16 cellular contexts compared by ENCODE assay signal in genomic region chr10:69475433-69475830, GRCh38. TPM values are rescaled to one million over a fixed set of nuclear protein-coding genes. Genes with fewer than 3 reads are reported as not detected.
A peak's percentile ranks its signal among the peaks of the same experiment; 100 is the strongest.
DNase-seq lines count a peak whose midpoint lies in the region; ATAC-seq and TF ChIP-seq lines count a peak whose summit lies in the region.
"Had no signal": no experiment of that assay in that cellular context is flagged by ENCODE, and none has a peak within 500 bp of the region (broad histone marks: within the 10 kb centered on the region; RNA-seq: fewer than 3 reads in every experiment).

No MANE protein-coding gene starts in this region.

- CTCF ChIA-PET in Caco-2 (lab: Charles Lee) = no interaction called here

- no peak overlapping the region for H3K4me3 Mint-ChIP-seq in mesothelial cell of epicardium
- no peak overlapping the region for H3K4me3 Mint-ChIP-seq in Caco-2 (ENCODE audit: unreplicated experiment)
- H3K4me3 Mint-ChIP-seq: IgD-negative memory B cell had no signal

- H3K9ac ChIP-seq in colonic mucosa (ENCODE audit: low read depth in 2 of 2, low read length in 2 of 2) = no peak overlapping the region
- H3K9ac ChIP-seq: BLaER1 had no signal

- H3K4me1 ChIP-seq in colonic mucosa (peaks cover 8% of the 10 kb centered on the region), Caco-2 (no peaks in the 10 kb centered on the region)

- H3K36me3 Mint-ChIP-seq in mesothelial cell of epicardium (no peaks in the 10 kb centered on the region), Caco-2 (ENCODE audit: insufficient read depth, unreplicated experiment) (peaks cover 6% of the 10 kb centered on the region)
- H3K36me3 Mint-ChIP-seq: IgD-negative memory B cell had no signal

- DNase-seq in GM04503 (ENCODE audit: low read depth) (peak; percentile 22), colonic mucosa (no peak), mesothelial cell of epicardium (ENCODE audit: low spot score in 2 of 2, unreplicated experiment in 2 of 2) (no peak), stromal cell of bone marrow (ENCODE audit: low read depth) (peak; percentile 24), Caco-2 (no peak), NCI-H2081 (lab: John Stamatoyannopoulos, UW) (no peak), GOT3 (lab: John Stamatoyannopoulos, UW) (no peak)
- DNase-seq: activated CD4-positive, alpha-beta T cell treated with anti-CD3 and anti-CD28 coated beads for 4 hours; activated T-cell treated with anti-CD3 and anti-CD28 coated beads, Interleukin-2, amount 50 U/mL, for 1 hour; left colon; NCI-H524; T-helper 2 cell had no signal

- no peak for ATAC-seq in HG03469 (IDR thresholded peaks at IDR 0.05; ENCODE audit: unreplicated experiment)

- H3K9me3 Mint-ChIP-seq in mesothelial cell of epicardium (no peaks in the 10 kb centered on the region), Caco-2 (ENCODE audit: unreplicated experiment) (no peaks in the 10 kb centered on the region)
- H3K9me3 Mint-ChIP-seq: IgD-negative memory B cell had no signal

- peak overlapping the region; percentile 70 for H3K27ac ChIP-seq in colonic mucosa
- H3K27ac ChIP-seq: BLaER1, neutrophil had no signal

- no TSS peak for BruUV-seq in Caco-2 (replicated peaks; lab: Mats Ljungman, UMichigan)

- no peaks in the 10 kb centered on the region for H3K9me3 ChIP-seq in colonic mucosa
- H3K9me3 ChIP-seq in Caco-2 = no peaks in the 10 kb centered on the region
- H3K9me3 ChIP-seq: BLaER1, neutrophil had no signal

- H3K4me3 ChIP-seq in colonic mucosa = no peak overlapping the region
- H3K4me3 ChIP-seq in Caco-2 (ENCODE audit: low read depth, low read length) = no peak overlapping the region
- H3K4me3 ChIP-seq: BLaER1 had no signal

- no peaks in the 10 kb centered on the region for H3K27me3 Mint-ChIP-seq in mesothelial cell of epicardium (ENCODE audit: low read depth)
- no peaks in the 10 kb centered on the region for H3K27me3 Mint-ChIP-seq in Caco-2 (ENCODE audit: insufficient read depth, unreplicated experiment)

- peak overlapping the region; percentile 20 for H3K27ac Mint-ChIP-seq in mesothelial cell of epicardium
- no peak overlapping the region for H3K27ac Mint-ChIP-seq in Caco-2 (ENCODE audit: unreplicated experiment)

- H3K27me3 ChIP-seq in colonic mucosa = no peaks in the 10 kb centered on the region
- H3K27me3 ChIP-seq in Caco-2 (replicated peaks; ENCODE audit: control insufficient read depth, insufficient read depth, low read length) = no peaks in the 10 kb centered on the region
- H3K27me3 ChIP-seq: BLaER1, neutrophil had no signal

- POLR2A ChIA-PET in Caco-2 (lab: Charles Lee) = no interaction called here

- H3K4me1 Mint-ChIP-seq in mesothelial cell of epicardium (peaks cover 27% of the 10 kb centered on the region), Caco-2 (ENCODE audit: low read depth, unreplicated experiment) (no peaks in the 10 kb centered on the region)

- H3K36me3 ChIP-seq in colonic mucosa (no peaks in the 10 kb centered on the region), Caco-2 (ENCODE audit: control insufficient read depth, insufficient read depth, low read length) (no peaks in the 10 kb centered on the region)
- H3K36me3 ChIP-seq: BLaER1, neutrophil had no signal

- intact Hi-C loops in colonic mucosa (cut with DNase I) (no loop called here), Caco-2 (cut with micrococcal nuclease; ENCODE audit: unreplicated experiment) (no loop called here)

- TF ChIP-seq CTCF in colonic mucosa (IDR thresholded peaks at IDR 0.05) = no peak
- no peak for TF ChIP-seq CTCF in mesothelial cell of epicardium (IDR thresholded peaks at IDR 0.05; ENCODE audit: unreplicated experiment)
- no peak for TF ChIP-seq CTCF in Caco-2 (IDR thresholded peaks at IDR 0.05; ENCODE audit: insufficient read depth in 1 of 2, low read depth in 1 of 2, low read length in 1 of 2, severe bottlenecking in 1 of 2, unreplicated experiment in 1 of 2)

RNA-seq across cellular contexts. Expression of gene TSPAN15, which starts 24.2 kb away (rescaled TPM):
- 100 to 1,000 TPM; 129 TPM for total RNA-seq in colonic mucosa
- total RNA-seq in mesothelial cell of epicardium = 17.7 to 20.9 TPM (median 19.7 TPM) in 3 replicates
- total RNA-seq in Caco-2 (2022) = 86.5 and 89.0 TPM in 2 replicates

RNA-seq across cellular contexts. Expression of gene TACR2, which starts 58.7 kb away (rescaled TPM):
- total RNA-seq in colonic mucosa (10 to 100 TPM in 1 of 2 donors, under 1 TPM in 1; 0.22 to 18.8 TPM), mesothelial cell of epicardium (not detected in 3 replicates), Caco-2 (2022) (0.57 and 0.60 TPM in 2 replicates)

Comparison
In these comparisons a context has a peak if more than half of its experiments do, and no peak if none do; other contexts are left out.
1. DNase-seq: peak in GM04503 (single experiment) and stromal cell of bone marrow (single experiment); none in colonic mucosa (single experiment), mesothelial cell of epicardium (0 of 2), Caco-2 (0 of 2), NCI-H2081 (0 of 2) and GOT3 (single experiment).